22 cellular contexts compared by ENCODE assay signal in genomic region chr15:87639305-87640011, GRCh38.
"Had no signal": no experiment of that assay in that cellular context is flagged by ENCODE, and none has a peak within 500 bp of the region (broad histone marks: within the 10 kb centered on the region; RNA-seq: fewer than 3 reads in every experiment).

No MANE protein-coding gene starts in this region.

- H3K4me3 ChIP-seq: coronary artery, esophagus squamous epithelium, heart right ventricle, ovary, psoas muscle, right atrium auricular region, tibial artery had no signal

- H3K27me3 Mint-ChIP-seq: activated naive CD8-positive, alpha-beta T cell treated with anti-CD3 and anti-CD28 coated beads for 36 hours; activated T-cell treated with anti-CD3 and anti-CD28 coated beads, Interleukin-2, amount 50 U/mL, for 24 hours; natural killer cell treated with Interleukin-12 subunit alpha and Interleukin-12 subunit beta and Interleukin-15 and Interleukin-18, amount 100 ng/mL, for 72 hours; stimulated activated naive CD8-positive, alpha-beta T cell treated with anti-CD3 and anti-CD28 coated beads, Interleukin-15, amount 100 ng/mL, for 72 hours had no signal

- DNase-seq: activated CD4-positive, alpha-beta T cell treated with anti-CD3 and anti-CD28 coated beads for 1 hour; activated CD8-positive, alpha-beta memory T cell treated with anti-CD3 and anti-CD28 coated beads for 24 hours; activated CD8-positive, alpha-beta memory T cell treated with anti-CD3 and anti-CD28 coated beads, Interleukin-2, amount 50 U/mL, for 4 hours; activated naive CD4-positive, alpha-beta T cell; activated naive CD8-positive, alpha-beta T cell treated with anti-CD3 and anti-CD28 coated beads for 36 hours; activated T-cell treated with anti-CD3 and anti-CD28 coated beads, Interleukin-2, amount 50 U/mL, for 24 hours; cerebellar nuclear complex; esophagus squamous epithelium; heart right ventricle; left ventricle myocardium superior; mammary epithelial cell; ovary; psoas muscle; stimulated activated CD4-positive, alpha-beta T cell treated with anti-CD3 and anti-CD28 coated beads, Interleukin-12 subunit alpha, Interleukin-12 subunit beta, amount 100 ng/mL, for 4 hours; stimulated activated naive CD8-positive, alpha-beta T cell treated with anti-CD3 and anti-CD28 coated beads, Interleukin-15, amount 100 ng/mL, for 72 hours; T-helper 1 cell; tibial artery; WERI-Rb-1 had no signal

- H3K9me3 ChIP-seq: esophagus squamous epithelium, heart right ventricle, ovary, psoas muscle, right atrium auricular region, tibial artery had no signal

- H3K9me3 Mint-ChIP-seq: activated naive CD8-positive, alpha-beta T cell treated with anti-CD3 and anti-CD28 coated beads for 36 hours; activated T-cell treated with anti-CD3 and anti-CD28 coated beads, Interleukin-2, amount 50 U/mL, for 24 hours; stimulated activated naive CD8-positive, alpha-beta T cell treated with anti-CD3 and anti-CD28 coated beads, Interleukin-15, amount 100 ng/mL, for 72 hours had no signal

- H3K27me3 ChIP-seq: esophagus squamous epithelium, heart right ventricle, ovary, right atrium auricular region, tibial artery had no signal

- H3K36me3 ChIP-seq: esophagus squamous epithelium, heart right ventricle, ovary, right atrium auricular region, tibial artery, WERI-Rb-1 had no signal

- ATAC-seq: activated T-helper 17 cell treated with anti-CD3 and anti-CD28 coated beads, Interleukin-2, amount 50 U/mL, for 72 hours; heart right ventricle; left ventricle myocardium superior; natural killer cell treated with Interleukin-12 subunit alpha and Interleukin-12 subunit beta and Interleukin-15 and Interleukin-18, amount 100 ng/mL, for 72 hours; psoas muscle; stimulated activated naive CD8-positive, alpha-beta T cell treated with anti-CD3 and anti-CD28 coated beads, Interleukin-15, amount 100 ng/mL, for 72 hours had no signal

- H3K36me3 Mint-ChIP-seq: activated naive CD8-positive, alpha-beta T cell treated with anti-CD3 and anti-CD28 coated beads for 36 hours; natural killer cell treated with Interleukin-12 subunit alpha and Interleukin-12 subunit beta and Interleukin-15 and Interleukin-18, amount 100 ng/mL, for 72 hours had no signal

- H3K4me3 Mint-ChIP-seq: activated naive CD8-positive, alpha-beta T cell treated with anti-CD3 and anti-CD28 coated beads for 36 hours; activated T-cell treated with anti-CD3 and anti-CD28 coated beads, Interleukin-2, amount 50 U/mL, for 24 hours; activated T-helper 17 cell treated with anti-CD3 and anti-CD28 coated beads, Interleukin-2, amount 50 U/mL, for 72 hours; natural killer cell treated with Interleukin-12 subunit alpha and Interleukin-12 subunit beta and Interleukin-15 and Interleukin-18, amount 100 ng/mL, for 72 hours; stimulated activated naive CD8-positive, alpha-beta T cell treated with anti-CD3 and anti-CD28 coated beads, Interleukin-15, amount 100 ng/mL, for 72 hours had no signal

- H3K4me1 ChIP-seq: esophagus squamous epithelium, heart right ventricle, psoas muscle, right atrium auricular region, tibial artery had no signal

- H3K27ac Mint-ChIP-seq: activated naive CD8-positive, alpha-beta T cell treated with anti-CD3 and anti-CD28 coated beads for 36 hours; activated T-cell treated with anti-CD3 and anti-CD28 coated beads, Interleukin-2, amount 50 U/mL, for 24 hours; activated T-helper 17 cell treated with anti-CD3 and anti-CD28 coated beads, Interleukin-2, amount 50 U/mL, for 72 hours; natural killer cell treated with Interleukin-12 subunit alpha and Interleukin-12 subunit beta and Interleukin-15 and Interleukin-18, amount 100 ng/mL, for 72 hours; stimulated activated naive CD8-positive, alpha-beta T cell treated with anti-CD3 and anti-CD28 coated beads, Interleukin-15, amount 100 ng/mL, for 72 hours had no signal

- H3K27ac ChIP-seq: coronary artery, esophagus squamous epithelium, heart right ventricle, ovary, psoas muscle, right atrium auricular region, tibial artery, WERI-Rb-1 had no signal
